In the genomic region with DNA sequence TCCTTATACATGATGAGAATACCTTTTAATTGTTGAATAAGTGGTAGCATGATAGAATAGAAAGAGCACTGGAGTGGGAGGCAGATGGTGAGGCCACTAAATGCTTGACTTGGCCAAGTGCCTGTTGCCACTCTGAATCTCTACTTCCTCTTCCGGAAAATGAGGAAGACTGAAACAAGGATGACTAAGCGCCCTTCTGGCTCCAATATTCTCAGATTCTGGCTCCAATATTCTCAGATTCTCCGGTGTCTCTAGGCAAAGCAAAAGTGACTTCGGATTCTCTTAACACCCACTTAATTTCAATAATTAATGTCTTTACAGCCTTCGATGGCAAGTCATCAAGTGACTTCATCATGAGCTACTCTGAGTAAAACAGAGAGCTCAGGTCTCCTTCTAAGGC, we compare ENCODE assay signal across 17 cellular contexts.
A peak's percentile ranks its signal among the peaks of the same experiment; 100 is the strongest.
DNase-seq lines count a peak whose midpoint lies in the region; FAIRE-seq lines count a peak whose summit lies in the region.
"Had no signal": no experiment of that assay in that cellular context is flagged by ENCODE, and none has a peak within 500 bp of the region (broad histone marks: within the 10 kb centered on the region; RNA-seq: fewer than 3 reads in every experiment).

No MANE protein-coding gene starts in this region.

- FAIRE-seq in RCC 7860 (lab: Jason Lieb, UNC), result peak; percentile 23

- DNase-seq in NCI-H2029 (lab: John Stamatoyannopoulos, UW) (peak; percentile 13), NCI-H2029 treated with DMSO at 0.1 percent for 48 hours (lab: John Stamatoyannopoulos, UW) (no peak), LHCN-M2 (ENCODE audit: low read depth) (peak; percentile 17), RCC 7860 (ENCODE audit: low spot score) (peak; percentile 23), lung microvascular endothelial cell (ENCODE audit: low read depth in 2 of 2) (peak; percentile 10 to 42), ureter (ENCODE audit: low spot score) (no peak), NCI-H1417 (lab: John Stamatoyannopoulos, UW) (no peak)
- no peak for DNase-seq in stimulated activated CD8-positive, alpha-beta memory T cell treated with anti-CD3 and anti-CD28 coated beads, Interleukin-4, amount 100 ng/mL, for 48 hours
- DNase-seq: activated CD4-positive, alpha-beta T cell treated with anti-CD3 and anti-CD28 coated beads for 48 hours; activated naive CD4-positive, alpha-beta T cell treated with anti-CD3 and anti-CD28 coated beads, Interleukin-2, amount 10 ng/mL, durations not matched to agents 7 days and 5 days; IMR-90; kidney glomerular epithelial cell; NCI-H1694 treated with DMSO at 0.1 percent for 48 hours; NCI-H526 treated with DMSO at 0.1 percent for 48 hours; SHP77 treated with DMSO at 0.1 percent for 48 hours; stimulated activated CD4-positive, alpha-beta T cell treated with anti-CD3 and anti-CD28 coated beads, Interleukin-2, amount 100 ng/mL, for 48 hours; T-helper 9 cell had no signal

Comparison
In these comparisons a context has a peak if more than half of its experiments do, and no peak if none do; other contexts are left out.
1. DNase-seq: peak in NCI-H2029 (single experiment), LHCN-M2 (single experiment), RCC 7860 (single experiment) and lung microvascular endothelial cell (2 of 2); none in NCI-H2029 treated with DMSO at 0.1 percent for 48 hours (single experiment), ureter (single experiment), stimulated activated CD8-positive, alpha-beta memory T cell treated with anti-CD3 and anti-CD28 coated beads, Interleukin-4, amount 100 ng/mL, for 48 hours (single experiment) and NCI-H1417 (0 of 3).